ENCODE assay signal across 19 cellular contexts in the genomic region with DNA sequence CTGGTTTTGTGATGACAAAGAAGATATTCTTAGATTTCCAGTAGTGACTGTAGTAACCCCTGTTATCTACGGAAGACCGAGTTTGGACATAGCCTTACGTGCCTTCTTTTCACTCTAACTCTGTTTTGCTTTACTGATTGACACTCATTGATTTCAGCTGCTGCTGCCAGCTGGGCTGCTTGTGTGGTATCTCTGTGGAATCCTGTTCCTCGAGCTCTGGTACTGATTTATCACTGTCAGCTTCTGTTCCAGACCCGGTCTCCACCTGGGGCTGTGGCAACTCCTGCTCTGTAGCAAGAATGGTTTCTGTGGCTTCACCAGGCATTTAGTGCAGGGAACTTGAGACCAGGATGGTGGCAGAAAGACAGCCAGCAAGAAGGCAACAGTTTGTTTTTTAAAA. TPM values are rescaled to one million over a fixed set of nuclear protein-coding genes. Genes with fewer than 3 reads are reported as not detected.
DNase-seq lines count a peak whose midpoint lies in the region; ATAC-seq and TF ChIP-seq lines count a peak whose summit lies in the region.
"Had no signal": no experiment of that assay in that cellular context is flagged by ENCODE, and none has a peak within 500 bp of the region (broad histone marks: within the 10 kb centered on the region; RNA-seq: fewer than 3 reads in every experiment).

No MANE protein-coding gene starts in this region.

- no peak overlapping the region for H3K18ac ChIP-seq in neuronal stem cell (ENCODE audit: low read length)

- CTCF ChIA-PET in CD8-positive, alpha-beta T cell (lab: Charles Lee), result interaction anchor here (0.9 to 1.5 kb wide), 2 partner anchors 1041 to 1043 kb away, joined by 3 to 4 read pairs; no protein-coding TSS in a partner anchor

- no peaks in the 10 kb centered on the region for H3K36me3 ChIP-seq in KMS-11 (ENCODE audit: insufficient read depth)
- H3K36me3 ChIP-seq in neuronal stem cell (replicated peaks in 1 of 2; ENCODE audit: control insufficient read depth in 2 of 2, insufficient read depth in 2 of 2, low read length in 2 of 2), result no peaks in the 10 kb centered on the region
- no peaks in the 10 kb centered on the region for H3K36me3 ChIP-seq in CD8-positive, alpha-beta T cell (ENCODE audit: insufficient read depth, low read length)
- no peaks in the 10 kb centered on the region for H3K36me3 ChIP-seq in effector memory CD4-positive, alpha-beta T cell (ENCODE audit: control insufficient read depth, insufficient read depth, low read length)

- POLR2A ChIA-PET in CD8-positive, alpha-beta T cell (lab: Charles Lee), result no interaction called here

- H3K79me2 ChIP-seq in KMS-11 (ENCODE audit: insufficient read depth, low read depth), result no peaks in the 10 kb centered on the region

- no peak overlapping the region for H4K91ac ChIP-seq in neuronal stem cell (ENCODE audit: low read depth, low read length, poor library complexity)

- intact Hi-C loops in CD8-positive, alpha-beta T cell (cut with DNase I, micrococcal nuclease), result loop anchor here in 1 of 2 experiments (10.0 kb wide), 1 partner anchor 812 kb away; no protein-coding TSS in a partner anchor

- no peak overlapping the region for H3K14ac ChIP-seq in neuronal stem cell (ENCODE audit: low read length)

- no peak overlapping the region for H2BK120ac ChIP-seq in neuronal stem cell (ENCODE audit: low read depth, low read length)

- H3K27me3 ChIP-seq in KMS-11 (ENCODE audit: insufficient read depth, low read depth) (no peaks in the 10 kb centered on the region), neuronal stem cell (ENCODE audit: control insufficient read depth in 3 of 3, insufficient read depth in 3 of 3, low read depth in 1 of 3, low read length in 3 of 3) (peaks cover 0 to 14% (median 0%) of the 10 kb centered on the region in 3 experiments)
- H3K27me3 ChIP-seq in CD8-positive, alpha-beta T cell (ENCODE audit: insufficient read depth, low read length), result no peaks in the 10 kb centered on the region
- no peaks in the 10 kb centered on the region for H3K27me3 ChIP-seq in effector memory CD4-positive, alpha-beta T cell (replicated peaks; ENCODE audit: control insufficient read depth, insufficient read depth, low read length, poor library complexity, severe bottlenecking)

- DNase-seq in AG10803 (ENCODE audit: low read depth) (peak; percentile 10), caudate nucleus (lab: John Stamatoyannopoulos, UW) (no peak), neuronal stem cell (ENCODE audit: low spot score) (no peak), NCI-H510A (lab: John Stamatoyannopoulos, UW) (no peak)
- no peak for DNase-seq in CD8-positive, alpha-beta T cell
- DNase-seq in effector memory CD4-positive, alpha-beta T cell, result no peak
- DNase-seq in stimulated activated CD4-positive, alpha-beta T cell treated with anti-CD3 and anti-CD28 coated beads, Interleukin-12 subunit alpha, Interleukin-12 subunit beta, amount 100 ng/mL, for 4 hours, result no peak
- DNase-seq: 8988T, COR-L47, DMS153, GOT3, NCI-H1930, NCI-H2171, NCI-H446 treated with DMSO at 0.1 percent for 48 hours, NCI-H774, SHP77 treated with DMSO at 0.1 percent for 48 hours, SW 1271 had no signal

- peak overlapping the region; percentile 61 for H3K4me2 ChIP-seq in KMS-11
- H3K4me2 ChIP-seq in neuronal stem cell (ENCODE audit: insufficient read depth, low read length, poor library complexity, severe bottlenecking), result no peak overlapping the region

- H4K8ac ChIP-seq in neuronal stem cell (ENCODE audit: low read depth, low read length), result no peak overlapping the region

- no peaks in the 10 kb centered on the region for H4K20me1 ChIP-seq in KMS-11 (ENCODE audit: insufficient read depth)

- H2BK12ac ChIP-seq in neuronal stem cell (ENCODE audit: low read length), result no peak overlapping the region

- whole genome bisulfite sequencing in neuronal stem cell (ENCODE audit: extremely low coverage in 2 of 2, insufficient read length in 2 of 2, insufficient replicate concordance in 1 of 2), 2 donors, result no CpG with 5 or more reads among the region's 5 CpGs

- H3K36me3 Mint-ChIP-seq in CD8-positive, alpha-beta T cell, result no peaks in the 10 kb centered on the region

- H3K9me3 Mint-ChIP-seq in CD8-positive, alpha-beta T cell, result no peaks in the 10 kb centered on the region

- no peak overlapping the region for H3K4me3 Mint-ChIP-seq in CD8-positive, alpha-beta T cell

- peak overlapping the region; percentile 70 for H3K27ac ChIP-seq in KMS-11
- peak overlapping the region; percentile 16 for H3K27ac ChIP-seq in caudate nucleus (ENCODE audit: low read depth, low read length)
- no peak overlapping the region for H3K27ac ChIP-seq in neuronal stem cell (replicated peaks; ENCODE audit: low read length)
- no peak overlapping the region for H3K27ac ChIP-seq in CD8-positive, alpha-beta T cell (ENCODE audit: low read depth, low read length)
- no peak overlapping the region for H3K27ac ChIP-seq in effector memory CD4-positive, alpha-beta T cell (ENCODE audit: insufficient read depth, low read length, poor library complexity, severe bottlenecking)
- H3K27ac ChIP-seq: HL-60 had no signal

- no peak overlapping the region for H2AK5ac ChIP-seq in neuronal stem cell (ENCODE audit: low read depth, low read length)

- TF ChIP-seq CTCF in AG10803 (conservative IDR thresholded peaks at IDR 0.05; ENCODE audit: low read length) (no peak), KMS-11 (conservative IDR thresholded peaks at IDR 0.05; ENCODE audit: low read depth, low read length) (no peak)
- no peak for TF ChIP-seq CTCF in CD8-positive, alpha-beta T cell (IDR thresholded peaks at IDR 0.05)

- no peak overlapping the region for H3K4me3 ChIP-seq in AG10803 (ENCODE audit: low read length)
- H3K4me3 ChIP-seq in KMS-11 (IDR thresholded peaks at IDR 0.05; ENCODE audit: insufficient read depth, low read depth, low read length), result no peak overlapping the region
- no peak overlapping the region for H3K4me3 ChIP-seq in neuronal stem cell (ENCODE audit: low read length in 2 of 2)
- H3K4me3 ChIP-seq in CD8-positive, alpha-beta T cell (ENCODE audit: low read depth, low read length), result no peak overlapping the region
- H3K4me3 ChIP-seq in effector memory CD4-positive, alpha-beta T cell (ENCODE audit: insufficient read depth, low read depth, low read length, poor library complexity, severe bottlenecking), result no peak overlapping the region

- no peak for ATAC-seq in CD8-positive, alpha-beta T cell

- no peak overlapping the region for H3K9ac ChIP-seq in KMS-11
- no peak overlapping the region for H3K9ac ChIP-seq in neuronal stem cell (ENCODE audit: low read depth, low read length, poor library complexity)

- no peaks in the 10 kb centered on the region for H3K9me3 ChIP-seq in neuronal stem cell (replicated peaks in 1 of 2; ENCODE audit: control insufficient read depth in 2 of 2, insufficient read depth in 1 of 2, low read depth in 1 of 2, low read length in 2 of 2)
- H3K9me3 ChIP-seq in CD8-positive, alpha-beta T cell (ENCODE audit: low read length), result no peaks in the 10 kb centered on the region
- H3K9me3 ChIP-seq in effector memory CD4-positive, alpha-beta T cell (ENCODE audit: control insufficient read depth, low read length), result no peaks in the 10 kb centered on the region

- no peak overlapping the region for H2BK15ac ChIP-seq in neuronal stem cell (ENCODE audit: low read length)

- H3K27me3 Mint-ChIP-seq in CD8-positive, alpha-beta T cell (ENCODE audit: low read depth), result peaks cover 5% of the 10 kb centered on the region

- peaks cover 3% of the 10 kb centered on the region for H3K4me1 Mint-ChIP-seq in CD8-positive, alpha-beta T cell (ENCODE audit: low read depth)

- H3K4ac ChIP-seq in neuronal stem cell (ENCODE audit: low read length), result no peak overlapping the region

- peaks cover 51% of the 10 kb centered on the region for H3K4me1 ChIP-seq in KMS-11 (ENCODE audit: low read depth, poor library complexity, severe bottlenecking)
- H3K4me1 ChIP-seq in neuronal stem cell (ENCODE audit: control insufficient read depth in 2 of 2, insufficient read depth in 1 of 2, low read depth in 1 of 2, low read length in 2 of 2), result peaks cover 0 to 3% of the 10 kb centered on the region in 2 donors
- no peaks in the 10 kb centered on the region for H3K4me1 ChIP-seq in CD8-positive, alpha-beta T cell (ENCODE audit: insufficient read depth, low read length)
- H3K4me1 ChIP-seq in effector memory CD4-positive, alpha-beta T cell (ENCODE audit: control insufficient read depth, insufficient read depth, low read length, poor library complexity, severe bottlenecking), result no peaks in the 10 kb centered on the region

- no peak overlapping the region for H3K23ac ChIP-seq in neuronal stem cell (ENCODE audit: low read depth, low read length, poor library complexity)

- no peak overlapping the region for H3K27ac Mint-ChIP-seq in CD8-positive, alpha-beta T cell

- no peak overlapping the region for H2BK5ac ChIP-seq in neuronal stem cell (ENCODE audit: low read length)

- H3K79me1 ChIP-seq in neuronal stem cell (ENCODE audit: low read depth, low read length), result no peaks in the 10 kb centered on the region

- H2AFZ ChIP-seq in KMS-11 (ENCODE audit: low read depth) (no peak overlapping the region; the same call in 1 of the 2 replicates), neuronal stem cell (ENCODE audit: low read length) (peak overlapping the region; percentile 70)

RNA-seq across cellular contexts. Expression of a gene that starts 24.6 kb away (rescaled TPM):
- polyA plus RNA-seq in neuronal stem cell (2013, experiment 1 of 2), result 18.8 TPM
- 20.1 TPM for polyA plus RNA-seq in neuronal stem cell (2013, experiment 2 of 2)
- total RNA-seq in CD8-positive, alpha-beta T cell, result 10 to 100 TPM; 60.1 to 60.2 TPM

RNA-seq across cellular contexts. Expression of a gene that starts 37.5 kb away (rescaled TPM):
- not detected for polyA plus RNA-seq in neuronal stem cell (2013, experiment 1 of 2)
- not detected for polyA plus RNA-seq in neuronal stem cell (2013, experiment 2 of 2)
- total RNA-seq in CD8-positive, alpha-beta T cell, result not detected

RNA-seq across cellular contexts. Expression of a gene that starts 40.5 kb away (rescaled TPM):
- polyA plus RNA-seq in neuronal stem cell (2013, experiment 1 of 2), result 24.4 TPM
- polyA plus RNA-seq in neuronal stem cell (2013, experiment 2 of 2), result 25.5 TPM
- 10 to 100 TPM; 10.9 to 11.6 TPM for total RNA-seq in CD8-positive, alpha-beta T cell

Comparison
In these comparisons a context has a peak if more than half of its experiments do, and no peak if none do; other contexts are left out.
1. H3K27ac ChIP-seq: peak in KMS-11 (single experiment) and caudate nucleus (single experiment); none in neuronal stem cell (single experiment), CD8-positive, alpha-beta T cell (single experiment) and effector memory CD4-positive, alpha-beta T cell (single experiment).